In genomic region chr6:54072708-54073313, GRCh38 we compare ENCODE assay signal across 21 cellular contexts. TPM values are rescaled to one million over a fixed set of nuclear protein-coding genes. Genes with fewer than 3 reads are reported as not detected.
DNase-seq lines count a peak whose midpoint lies in the region; ATAC-seq and TF ChIP-seq lines count a peak whose summit lies in the region.
"Had no signal": no experiment of that assay in that cellular context is flagged by ENCODE, and none has a peak within 500 bp of the region (broad histone marks: within the 10 kb centered on the region; RNA-seq: fewer than 3 reads in every experiment).

No MANE protein-coding gene starts in this region.

- in situ Hi-C loops in gastrocnemius medialis (cut with MboI; ENCODE audit: low sequenced_read_pairs in 4 of 4) = no loop called here

- TF ChIP-seq CTCF in choroid plexus epithelial cell (conservative IDR thresholded peaks at IDR 0.05; ENCODE audit: low read depth, low read length) (no peak), right lobe of liver (IDR thresholded peaks at IDR 0.05) (no peak), gastrocnemius medialis (IDR thresholded peaks at IDR 0.05 in 4 of 5, conservative IDR thresholded peaks at IDR 0.05 in 1 of 5) (no peak)

- DNase-seq in NCI-H524 (lab: John Stamatoyannopoulos, UW) = peak; percentile 51 to 92
- DNase-seq in choroid plexus epithelial cell (ENCODE audit: low read depth) = peak; percentile 64
- peak in 1 of 3 donors; percentile 73 for DNase-seq in right lobe of liver
- peak in 1 of 2 donors; percentile 63 for DNase-seq in gastrocnemius medialis
- DNase-seq in activated CD8-positive, alpha-beta memory T cell treated with anti-CD3 and anti-CD28 coated beads, Interleukin-2, amount 50 U/mL, for 4 hours = no peak
- no peak for DNase-seq in mesenteric fat pad (ENCODE audit: low spot score)
- DNase-seq in T-helper 1 cell = no peak
- DNase-seq: activated CD4-positive, alpha-beta T cell treated with anti-CD3 and anti-CD28 coated beads, Interleukin-2, amount 50 U/mL, for 1 hour; activated naive CD8-positive, alpha-beta T cell treated with anti-CD3 and anti-CD28 coated beads for 36 hours; DMS79; effector CD4-positive, alpha-beta T cell; naive thymus-derived CD8-positive, alpha-beta T cell; NCI-H748 treated with DMSO at 0.1 percent for 48 hours; OCI-M1; spleen; stimulated activated CD4-positive, alpha-beta T cell treated with anti-CD3 and anti-CD28 coated beads, Interleukin-4, amount 100 ng/mL, for 1 hour; stimulated activated naive CD4-positive, alpha-beta T cell treated with Interleukin-2 at 50 U/mL for 16 hours had no signal

- peak overlapping the region; percentile 17 to 54 (median 26) for H3K27ac ChIP-seq in right lobe of liver
- H3K27ac ChIP-seq in gastrocnemius medialis = peak overlapping the region; percentile 19 to 91 (median 82)
- H3K27ac ChIP-seq: gastroesophageal sphincter, spleen had no signal

- peaks cover 0 to 15% (median 3%) of the 10 kb centered on the region in 4 donors for H3K4me1 ChIP-seq in right lobe of liver
- peaks cover 67 to 76% of the 10 kb centered on the region in 2 donors for H3K4me1 ChIP-seq in gastrocnemius medialis
- H3K4me1 ChIP-seq: spleen had no signal

- peak; percentile 72 to 87 (median 82) for ATAC-seq in right lobe of liver
- peak; percentile 23 to 62 for ATAC-seq in gastrocnemius medialis
- no peak for ATAC-seq in GM18517 (IDR thresholded peaks at IDR 0.05; ENCODE audit: unreplicated experiment)
- ATAC-seq: gastroesophageal sphincter; naive thymus-derived CD8-positive, alpha-beta T cell had no signal

- no peak for TF ChIP-seq POLR2A in right lobe of liver (IDR thresholded peaks at IDR 0.05)
- no peak for TF ChIP-seq POLR2A in gastrocnemius medialis (IDR thresholded peaks at IDR 0.05)

- H3K36me3 ChIP-seq in right lobe of liver (no peaks in the 10 kb centered on the region), gastrocnemius medialis (no peaks in the 10 kb centered on the region)
- H3K36me3 ChIP-seq: gastroesophageal sphincter, spleen had no signal

- H3K9me3 ChIP-seq in right lobe of liver = no peaks in the 10 kb centered on the region
- no peaks in the 10 kb centered on the region for H3K9me3 ChIP-seq in gastrocnemius medialis
- H3K9me3 ChIP-seq: gastroesophageal sphincter, spleen had no signal

- H3K4me3 ChIP-seq in choroid plexus epithelial cell (ENCODE audit: low read depth, low read length) = no peak overlapping the region
- no peak overlapping the region for H3K4me3 ChIP-seq in right lobe of liver
- H3K4me3 ChIP-seq in gastrocnemius medialis = no peak overlapping the region
- H3K4me3 ChIP-seq: gastroesophageal sphincter, spleen had no signal

- intact Hi-C loops in right lobe of liver (cut with DNase I) = no loop called here
- intact Hi-C loops in gastrocnemius medialis (cut with DNase I; ENCODE audit: low total_unique reads) = no loop called here

- 54% methylated on average over 2 of the region's 2 CpGs for WGBS in right lobe of liver (ENCODE audit: insufficient coverage, low coverage, low lambda C conversion rate, missing lambda C conversion rate)

- H3K27me3 ChIP-seq in right lobe of liver (no peaks in the 10 kb centered on the region), gastrocnemius medialis (no peaks in the 10 kb centered on the region)
- H3K27me3 ChIP-seq: gastroesophageal sphincter, spleen had no signal

RNA-seq across cellular contexts. Expression of gene MLIP, which starts 38.4 kb away (rescaled TPM):
- total RNA-seq in right lobe of liver = 10 to 100 TPM; 20.2 to 64.6 (median 24.4) TPM
- total RNA-seq in gastrocnemius medialis = 100 to 1,000 TPM; 130 to 200 (median 160) TPM
- total RNA-seq in mesenteric fat pad = 0.29 TPM
- total RNA-seq: activated naive CD8-positive, alpha-beta T cell treated with anti-CD3 and anti-CD28 coated beads for 36 hours; B cell; HT-29; naive thymus-derived CD8-positive, alpha-beta T cell had no signal

Comparison
In these comparisons a context has a peak if more than half of its experiments do, and no peak if none do; other contexts are left out.
1. DNase-seq: peak in NCI-H524 (2 of 2) and choroid plexus epithelial cell (single experiment); none in activated CD8-positive, alpha-beta memory T cell treated with anti-CD3 and anti-CD28 coated beads, Interleukin-2, amount 50 U/mL, for 4 hours (single experiment), mesenteric fat pad (single experiment) and T-helper 1 cell (0 of 5).
2. RNA of gene MLIP, which starts 38.4 kb away (total RNA-seq): 130 to 200 TPM in gastrocnemius medialis and 20.2 to 64.6 TPM in right lobe of liver; 0.29 TPM in mesenteric fat pad (single experiment); every median in the first group is over 10 times any median in the second.